20 cellular contexts compared by ENCODE assay signal in the genomic region with DNA sequence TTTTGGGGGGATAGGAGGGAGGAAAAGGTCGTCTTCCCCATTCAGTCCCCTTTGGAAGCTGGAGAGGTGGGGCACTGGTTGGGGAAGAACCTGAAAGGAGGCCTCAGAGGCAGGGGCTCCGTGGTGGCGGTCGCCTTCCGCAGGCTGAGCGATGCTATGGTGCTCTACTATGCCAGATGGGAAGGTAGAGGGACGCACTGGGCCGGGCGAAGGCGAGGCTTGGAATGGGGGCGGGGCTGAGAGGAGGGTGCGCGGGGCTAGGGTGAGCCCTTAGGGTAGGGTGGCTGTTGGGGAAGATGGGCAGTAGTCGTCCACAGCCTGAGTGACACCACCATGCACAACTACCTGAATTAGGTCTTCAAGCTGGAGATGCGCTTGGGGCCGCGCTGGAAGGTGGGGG. TPM values are rescaled to one million over a fixed set of nuclear protein-coding genes. Genes with fewer than 3 reads are reported as not detected.
A peak's percentile ranks its signal among the peaks of the same experiment; 100 is the strongest.
DNase-seq lines count a peak whose midpoint lies in the region; ATAC-seq and TF ChIP-seq lines count a peak whose summit lies in the region.
"Had no signal": no experiment of that assay in that cellular context is flagged by ENCODE, and none has a peak within 500 bp of the region (broad histone marks: within the 10 kb centered on the region; RNA-seq: fewer than 3 reads in every experiment).

No MANE protein-coding gene starts in this region.

- no TSS peak for BruUV-seq in MCF 10A (replicated peaks; lab: Mats Ljungman, UMichigan)

- WGBS in prostate gland, result 75% methylated on average over 17 of the region's 17 CpGs
- WGBS in esophagus muscularis mucosa, result 83% methylated on average over 17 of the region's 17 CpGs

- H3K4me1 ChIP-seq in left ventricle myocardium inferior (peaks cover 37% of the 10 kb centered on the region), prostate gland (replicated peaks) (no peaks in the 10 kb centered on the region), esophagus muscularis mucosa (peaks cover 0 to 17% (median 10%) of the 10 kb centered on the region in 4 donors)

- TF ChIP-seq EP300 in esophagus muscularis mucosa (IDR thresholded peaks at IDR 0.05), result no peak

- H3K4me1 Mint-ChIP-seq in natural killer cell (peaks cover 81 to 88% of the 10 kb centered on the region in 2 donors), MCF 10A (ENCODE audit: insufficient read depth, unreplicated experiment) (peaks cover 12% of the 10 kb centered on the region)

- intact Hi-C loops in Right ventricle myocardium superior (cut with DNase I) (no loop called here), left ventricle myocardium inferior (cut with micrococcal nuclease) (no loop called here), natural killer cell (cut with micrococcal nuclease) (no loop called here), prostate gland (cut with DNase I) (no loop called here), MCF 10A (cut with micrococcal nuclease) (no loop called here), esophagus muscularis mucosa (cut with DNase I) (no loop called here)

- H3K36me3 Mint-ChIP-seq in natural killer cell, result peaks cover 14% of the 10 kb centered on the region
- peaks cover 6% of the 10 kb centered on the region for H3K36me3 Mint-ChIP-seq in MCF 10A (ENCODE audit: insufficient read depth, unreplicated experiment)

- no peaks in the 10 kb centered on the region for H3K27me3 Mint-ChIP-seq in natural killer cell (ENCODE audit: low read depth in 2 of 2)
- no peaks in the 10 kb centered on the region for H3K27me3 Mint-ChIP-seq in MCF 10A (ENCODE audit: insufficient read depth, unreplicated experiment)

- H3K4me3 Mint-ChIP-seq in natural killer cell, result no peak overlapping the region
- no peak overlapping the region for H3K4me3 Mint-ChIP-seq in MCF 10A (ENCODE audit: unreplicated experiment)

- H3K4me3 ChIP-seq in left ventricle myocardium inferior, result no peak overlapping the region
- H3K4me3 ChIP-seq in Jurkat, Clone E6-1 (ENCODE audit: low read length), result peak overlapping the region; percentile 15
- H3K4me3 ChIP-seq in prostate gland, result no peak overlapping the region
- no peak overlapping the region for H3K4me3 ChIP-seq in esophagus muscularis mucosa
- H3K4me3 ChIP-seq: A549, MG63 had no signal

- no peak for ATAC-seq in Right ventricle myocardium superior (ENCODE audit: poor library complexity)
- no peak for ATAC-seq in natural killer cell
- ATAC-seq: A549, PC-3 had no signal

- TF ChIP-seq POLR2A in prostate gland (IDR thresholded peaks at IDR 0.05) (no peak), esophagus muscularis mucosa (IDR thresholded peaks at IDR 0.05; ENCODE audit: low read depth) (no peak)

- H3K27ac ChIP-seq in left ventricle myocardium inferior (replicated peaks) (no peak overlapping the region), prostate gland (no peak overlapping the region), esophagus muscularis mucosa (replicated peaks in 1 of 4) (no peak overlapping the region)
- H3K27ac ChIP-seq: A549 had no signal

- DNase-seq in Right ventricle myocardium superior (peak; percentile 41), left ventricle myocardium inferior (no peak), natural killer cell (no peak), prostate gland (ENCODE audit: low spot score) (no peak), MCF 10A (ENCODE audit: unreplicated experiment) (no peak), esophagus muscularis mucosa (ENCODE audit: extremely low spot score) (no peak)
- DNase-seq in Jurkat, Clone E6-1 (ENCODE audit: low read depth, low spot score), result no peak
- DNase-seq: DMS 273 treated with DMSO at 0.1 percent for 48 hours, HCEC 1CT, IMR-90, Karpas-422, MG63, NCI-H1092 treated with DMSO at 0.1 percent for 48 hours, NCI-H146, NCI-H2029 treated with DMSO at 0.1 percent for 48 hours, NCI-H2171, NCI-H526, PC-3, RPMI8226 had no signal

- POLR2A ChIA-PET in MCF 10A (lab: Yijun Ruan, JAX), result no interaction called here

- H3K9me3 ChIP-seq in left ventricle myocardium inferior (replicated peaks), result no peaks in the 10 kb centered on the region
- H3K9me3 ChIP-seq in prostate gland, result no peaks in the 10 kb centered on the region
- no peaks in the 10 kb centered on the region for H3K9me3 ChIP-seq in esophagus muscularis mucosa
- H3K9me3 ChIP-seq: A549, MG63 had no signal

- H3K27ac Mint-ChIP-seq in natural killer cell, result peak overlapping the region; percentile 97
- H3K27ac Mint-ChIP-seq in MCF 10A (ENCODE audit: low read depth, unreplicated experiment), result no peak overlapping the region

- TF ChIP-seq CTCF in left ventricle myocardium inferior (IDR thresholded peaks at IDR 0.05; ENCODE audit: borderline replicate concordance) (no peak), natural killer cell (IDR thresholded peaks at IDR 0.05) (no peak), prostate gland (IDR thresholded peaks at IDR 0.05) (no peak), MCF 10A (IDR thresholded peaks at IDR 0.05; ENCODE audit: unreplicated experiment) (no peak), esophagus muscularis mucosa (IDR thresholded peaks at IDR 0.05) (no peak)

- no peaks in the 10 kb centered on the region for H3K9me3 Mint-ChIP-seq in natural killer cell
- H3K9me3 Mint-ChIP-seq in MCF 10A (ENCODE audit: unreplicated experiment), result no peaks in the 10 kb centered on the region

- peaks cover 6% of the 10 kb centered on the region for H3K27me3 ChIP-seq in left ventricle myocardium inferior (ENCODE audit: low read depth)
- H3K27me3 ChIP-seq in prostate gland (replicated peaks; ENCODE audit: insufficient read depth), result no peaks in the 10 kb centered on the region
- H3K27me3 ChIP-seq in esophagus muscularis mucosa, result peaks cover 0 to 19% (median 3%) of the 10 kb centered on the region in 4 donors
- H3K27me3 ChIP-seq: MG63 had no signal

- CTCF ChIA-PET in MCF 10A (lab: Yijun Ruan, JAX), result interaction anchor here (0.5 to 1.5 kb wide), 3 partner anchors 16 to 25 kb away, joined by 3 to 4 read pairs (median 3); no protein-coding TSS in a partner anchor

- no peaks in the 10 kb centered on the region for H3K36me3 ChIP-seq in left ventricle myocardium inferior
- H3K36me3 ChIP-seq in prostate gland, result no peaks in the 10 kb centered on the region
- no peaks in the 10 kb centered on the region for H3K36me3 ChIP-seq in esophagus muscularis mucosa
- H3K36me3 ChIP-seq: MG63 had no signal

RNA-seq across cellular contexts. Expression of a gene that starts 11.1 kb away (rescaled TPM):
- total RNA-seq in Right ventricle myocardium superior (0.70 TPM), left ventricle myocardium inferior (0.55 TPM), natural killer cell (1,000 to 10,000 TPM in 1 of 3 donors, 100 to 1,000 TPM in 2; 883 to 1,008 (median 954) TPM), prostate gland (1 to 10 TPM; 1.8 to 3.9 TPM), MCF 10A (2022) (not detected in 2 replicates), esophagus muscularis mucosa (1 to 10 TPM; 1.2 to 3.5 (median 1.8) TPM)
- polyA plus RNA-seq in Jurkat, Clone E6-1 (2012; ENCODE audit: insufficient read depth, insufficient read length), result 186 TPM
- total RNA-seq: PC-3 had no signal

RNA-seq across cellular contexts. Expression of a gene that starts 55.0 kb away (rescaled TPM):
- 1.2 TPM for total RNA-seq in Right ventricle myocardium superior
- 1.8 TPM for total RNA-seq in left ventricle myocardium inferior
- polyA plus RNA-seq in Jurkat, Clone E6-1 (2012; ENCODE audit: insufficient read depth, insufficient read length), result 0.86 TPM
- total RNA-seq in natural killer cell, result 10 to 100 TPM; 13.4 to 20.9 (median 16.1) TPM
- total RNA-seq in prostate gland, result 1 to 10 TPM; 2.0 to 7.0 TPM
- total RNA-seq in MCF 10A (2022), result 5.3 and 7.6 TPM in 2 replicates
- 1 to 10 TPM; 2.1 to 6.5 (median 3.6) TPM for total RNA-seq in esophagus muscularis mucosa

Comparison
In these comparisons a context has a peak if more than half of its experiments do, and no peak if none do; other contexts are left out.
1. RNA of a gene that starts 11.1 kb away (total RNA-seq): 883 to 1,008 TPM in natural killer cell; 1.8 to 3.9 TPM in prostate gland, 1.2 to 3.5 TPM in esophagus muscularis mucosa, 0.70 TPM in Right ventricle myocardium superior (single experiment), 0.55 TPM in left ventricle myocardium inferior (single experiment) and not detected in MCF 10A; every median in the first group is over 100 times any median in the second.